ENCODE assay signal across 1 cellular context in the genomic region with DNA sequence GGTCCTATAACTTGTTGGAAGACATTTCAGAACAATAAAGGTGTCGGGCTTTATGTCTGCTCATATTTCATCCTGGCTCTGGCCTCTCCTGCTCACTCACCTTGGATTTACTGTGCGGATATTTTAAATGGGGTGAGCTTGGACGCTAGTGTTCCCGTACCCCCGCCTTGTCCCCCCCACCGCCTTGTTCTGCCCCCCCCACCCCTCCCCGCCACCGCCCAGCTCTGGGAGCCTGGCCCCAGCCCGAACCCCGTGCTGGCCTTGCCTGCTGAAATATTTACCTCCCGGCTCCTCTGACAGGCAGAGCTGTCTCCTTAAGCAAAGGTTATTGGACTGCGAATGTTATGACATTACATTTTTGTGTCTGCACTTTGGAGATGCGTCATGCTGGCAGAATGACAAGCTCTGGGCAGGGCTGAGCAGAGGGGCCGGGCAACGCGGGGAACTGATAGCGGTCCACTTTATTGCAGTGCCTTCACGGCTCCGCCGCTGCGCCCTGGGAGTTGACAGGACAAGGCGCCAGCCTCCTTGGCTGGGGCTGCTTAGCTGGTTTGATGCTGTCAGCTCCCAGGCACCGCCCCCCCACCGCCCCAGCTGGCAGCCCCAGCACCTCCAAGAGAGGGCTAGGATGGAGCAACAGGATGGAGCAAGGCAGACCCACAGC.
A peak's percentile ranks its signal among the peaks of the same experiment; 100 is the strongest.
TF ChIP-seq lines count a peak whose summit lies in the region.

No MANE protein-coding gene starts in this region.

TF ChIP-seq in HEK293, 187 proteins besides CTCF, POLR2A, EP300 and RAD21 (continued from another document):
- TF ChIP-seq, protein P1, sequence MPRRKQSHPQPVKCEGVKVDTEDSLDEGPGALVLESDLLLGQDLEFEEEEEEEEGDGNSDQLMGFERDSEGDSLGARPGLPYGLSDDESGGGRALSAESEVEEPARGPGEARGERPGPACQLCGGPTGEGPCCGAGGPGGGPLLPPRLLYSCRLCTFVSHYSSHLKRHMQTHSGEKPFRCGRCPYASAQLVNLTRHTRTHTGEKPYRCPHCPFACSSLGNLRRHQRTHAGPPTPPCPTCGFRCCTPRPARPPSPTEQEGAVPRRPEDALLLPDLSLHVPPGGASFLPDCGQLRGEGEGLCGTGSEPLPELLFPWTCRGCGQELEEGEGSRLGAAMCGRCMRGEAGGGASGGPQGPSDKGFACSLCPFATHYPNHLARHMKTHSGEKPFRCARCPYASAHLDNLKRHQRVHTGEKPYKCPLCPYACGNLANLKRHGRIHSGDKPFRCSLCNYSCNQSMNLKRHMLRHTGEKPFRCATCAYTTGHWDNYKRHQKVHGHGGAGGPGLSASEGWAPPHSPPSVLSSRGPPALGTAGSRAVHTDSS (tag by site-specific recombination; IDR thresholded peaks at IDR 0.05), result no peak
- TF ChIP-seq ZNF19 (tag by site-specific recombination; IDR thresholded peaks at IDR 0.05; ENCODE audit: low read depth) (no peak), ZNF654 (tag by site-specific recombination; IDR thresholded peaks at IDR 0.05; ENCODE audit: low read depth) (no peak), GLIS1 (tag by site-specific recombination; IDR thresholded peaks at IDR 0.05) (peak; percentile 87), ZNF146 (tag by site-specific recombination; IDR thresholded peaks at IDR 0.05) (no peak), SETDB1 (IDR thresholded peaks at IDR 0.05; ENCODE audit: insufficient read length, low read length) (no peak), ZNF133 (tag by site-specific recombination; IDR thresholded peaks at IDR 0.05) (no peak), ZBTB48 (tag by site-specific recombination; IDR thresholded peaks at IDR 0.05) (no peak), ZIC2 (tag by site-specific recombination; IDR thresholded peaks at IDR 0.05) (peak; percentile 79), ZNF623 (tag by site-specific recombination; IDR thresholded peaks at IDR 0.05) (no peak), KLF1 (tag by site-specific recombination; IDR thresholded peaks at IDR 0.05) (peak; percentile 89), ZNF555 (tag by site-specific recombination; conservative IDR thresholded peaks at IDR 0.05) (no peak), ZNF239 (tag by site-specific recombination; IDR thresholded peaks at IDR 0.05) (no peak), SCRT1 (tag by site-specific recombination; IDR thresholded peaks at IDR 0.05; ENCODE audit: borderline replicate concordance) (no peak), ZSCAN23 (tag by site-specific recombination; IDR thresholded peaks at IDR 0.05) (no peak), ZNF621 (tag by site-specific recombination; IDR thresholded peaks at IDR 0.05) (no peak), OVOL3 (tag by site-specific recombination; IDR thresholded peaks at IDR 0.05) (no peak), ZNF785 (tag by site-specific recombination; IDR thresholded peaks at IDR 0.05) (no peak), ZNF350 (tag by site-specific recombination; IDR thresholded peaks at IDR 0.05) (no peak), ZNF202 (tag by site-specific recombination; IDR thresholded peaks at IDR 0.05; ENCODE audit: borderline replicate concordance) (no peak), ZNF16 (tag by site-specific recombination; IDR thresholded peaks at IDR 0.05; ENCODE audit: low read depth) (no peak), ZNF707 (tag by site-specific recombination; IDR thresholded peaks at IDR 0.05) (no peak), ZNF10 (tag by site-specific recombination; IDR thresholded peaks at IDR 0.05) (no peak), ZNF561 (tag by site-specific recombination; IDR thresholded peaks at IDR 0.05; ENCODE audit: borderline replicate concordance) (peak; percentile 51; the same call in 1 of the 2 replicates), ZNF791 (tag by site-specific recombination; IDR thresholded peaks at IDR 0.05) (no peak), ZNF585B (tag by site-specific recombination; IDR thresholded peaks at IDR 0.05) (no peak), ZBTB7A (tag by site-specific recombination; IDR thresholded peaks at IDR 0.05; ENCODE audit: low read depth) (no peak)
- TF ChIP-seq, protein P2, sequence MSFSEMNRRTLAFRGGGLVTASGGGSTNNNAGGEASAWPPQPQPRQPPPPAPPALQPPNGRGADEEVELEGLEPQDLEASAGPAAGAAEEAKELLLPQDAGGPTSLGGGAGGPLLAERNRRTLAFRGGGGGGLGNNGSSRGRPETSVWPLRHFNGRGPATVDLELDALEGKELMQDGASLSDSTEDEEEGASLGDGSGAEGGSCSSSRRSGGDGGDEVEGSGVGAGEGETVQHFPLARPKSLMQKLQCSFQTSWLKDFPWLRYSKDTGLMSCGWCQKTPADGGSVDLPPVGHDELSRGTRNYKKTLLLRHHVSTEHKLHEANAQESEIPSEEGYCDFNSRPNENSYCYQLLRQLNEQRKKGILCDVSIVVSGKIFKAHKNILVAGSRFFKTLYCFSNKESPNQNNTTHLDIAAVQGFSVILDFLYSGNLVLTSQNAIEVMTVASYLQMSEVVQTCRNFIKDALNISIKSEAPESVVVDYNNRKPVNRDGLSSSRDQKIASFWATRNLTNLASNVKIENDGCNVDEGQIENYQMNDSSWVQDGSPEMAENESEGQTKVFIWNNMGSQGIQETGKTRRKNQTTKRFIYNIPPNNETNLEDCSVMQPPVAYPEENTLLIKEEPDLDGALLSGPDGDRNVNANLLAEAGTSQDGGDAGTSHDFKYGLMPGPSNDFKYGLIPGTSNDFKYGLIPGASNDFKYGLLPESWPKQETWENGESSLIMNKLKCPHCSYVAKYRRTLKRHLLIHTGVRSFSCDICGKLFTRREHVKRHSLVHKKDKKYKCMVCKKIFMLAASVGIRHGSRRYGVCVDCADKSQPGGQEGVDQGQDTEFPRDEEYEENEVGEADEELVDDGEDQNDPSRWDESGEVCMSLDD (tag by site-specific recombination; IDR thresholded peaks at IDR 0.05), result no peak
- TF ChIP-seq, protein P3, sequence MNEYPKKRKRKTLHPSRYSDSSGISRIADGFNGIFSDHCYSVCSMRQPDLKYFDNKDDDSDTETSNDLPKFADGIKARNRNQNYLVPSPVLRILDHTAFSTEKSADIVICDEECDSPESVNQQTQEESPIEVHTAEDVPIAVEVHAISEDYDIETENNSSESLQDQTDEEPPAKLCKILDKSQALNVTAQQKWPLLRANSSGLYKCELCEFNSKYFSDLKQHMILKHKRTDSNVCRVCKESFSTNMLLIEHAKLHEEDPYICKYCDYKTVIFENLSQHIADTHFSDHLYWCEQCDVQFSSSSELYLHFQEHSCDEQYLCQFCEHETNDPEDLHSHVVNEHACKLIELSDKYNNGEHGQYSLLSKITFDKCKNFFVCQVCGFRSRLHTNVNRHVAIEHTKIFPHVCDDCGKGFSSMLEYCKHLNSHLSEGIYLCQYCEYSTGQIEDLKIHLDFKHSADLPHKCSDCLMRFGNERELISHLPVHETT (tag by site-specific recombination; IDR thresholded peaks at IDR 0.05), result no peak
- TF ChIP-seq, protein P4, sequence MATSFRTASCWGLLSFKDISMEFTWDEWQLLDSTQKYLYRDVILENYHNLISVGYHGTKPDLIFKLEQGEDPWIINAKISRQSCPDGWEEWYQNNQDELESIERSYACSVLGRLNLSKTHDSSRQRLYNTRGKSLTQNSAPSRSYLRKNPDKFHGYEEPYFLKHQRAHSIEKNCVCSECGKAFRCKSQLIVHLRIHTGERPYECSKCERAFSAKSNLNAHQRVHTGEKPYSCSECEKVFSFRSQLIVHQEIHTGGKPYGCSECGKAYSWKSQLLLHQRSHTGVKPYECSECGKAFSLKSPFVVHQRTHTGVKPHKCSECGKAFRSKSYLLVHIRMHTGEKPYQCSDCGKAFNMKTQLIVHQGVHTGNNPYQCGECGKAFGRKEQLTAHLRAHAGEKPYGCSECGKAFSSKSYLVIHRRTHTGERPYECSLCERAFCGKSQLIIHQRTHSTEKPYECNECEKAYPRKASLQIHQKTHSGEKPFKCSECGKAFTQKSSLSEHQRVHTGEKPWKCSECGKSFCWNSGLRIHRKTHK (tag by site-specific recombination; IDR thresholded peaks at IDR 0.05), result no peak
- TF ChIP-seq, protein P5, sequence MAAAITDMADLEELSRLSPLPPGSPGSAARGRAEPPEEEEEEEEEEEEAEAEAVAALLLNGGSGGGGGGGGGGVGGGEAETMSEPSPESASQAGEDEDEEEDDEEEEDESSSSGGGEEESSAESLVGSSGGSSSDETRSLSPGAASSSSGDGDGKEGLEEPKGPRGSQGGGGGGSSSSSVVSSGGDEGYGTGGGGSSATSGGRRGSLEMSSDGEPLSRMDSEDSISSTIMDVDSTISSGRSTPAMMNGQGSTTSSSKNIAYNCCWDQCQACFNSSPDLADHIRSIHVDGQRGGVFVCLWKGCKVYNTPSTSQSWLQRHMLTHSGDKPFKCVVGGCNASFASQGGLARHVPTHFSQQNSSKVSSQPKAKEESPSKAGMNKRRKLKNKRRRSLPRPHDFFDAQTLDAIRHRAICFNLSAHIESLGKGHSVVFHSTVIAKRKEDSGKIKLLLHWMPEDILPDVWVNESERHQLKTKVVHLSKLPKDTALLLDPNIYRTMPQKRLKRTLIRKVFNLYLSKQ (tag by site-specific recombination; IDR thresholded peaks at IDR 0.05; ENCODE audit: borderline replicate concordance), result no peak
- TF ChIP-seq, protein P6, sequence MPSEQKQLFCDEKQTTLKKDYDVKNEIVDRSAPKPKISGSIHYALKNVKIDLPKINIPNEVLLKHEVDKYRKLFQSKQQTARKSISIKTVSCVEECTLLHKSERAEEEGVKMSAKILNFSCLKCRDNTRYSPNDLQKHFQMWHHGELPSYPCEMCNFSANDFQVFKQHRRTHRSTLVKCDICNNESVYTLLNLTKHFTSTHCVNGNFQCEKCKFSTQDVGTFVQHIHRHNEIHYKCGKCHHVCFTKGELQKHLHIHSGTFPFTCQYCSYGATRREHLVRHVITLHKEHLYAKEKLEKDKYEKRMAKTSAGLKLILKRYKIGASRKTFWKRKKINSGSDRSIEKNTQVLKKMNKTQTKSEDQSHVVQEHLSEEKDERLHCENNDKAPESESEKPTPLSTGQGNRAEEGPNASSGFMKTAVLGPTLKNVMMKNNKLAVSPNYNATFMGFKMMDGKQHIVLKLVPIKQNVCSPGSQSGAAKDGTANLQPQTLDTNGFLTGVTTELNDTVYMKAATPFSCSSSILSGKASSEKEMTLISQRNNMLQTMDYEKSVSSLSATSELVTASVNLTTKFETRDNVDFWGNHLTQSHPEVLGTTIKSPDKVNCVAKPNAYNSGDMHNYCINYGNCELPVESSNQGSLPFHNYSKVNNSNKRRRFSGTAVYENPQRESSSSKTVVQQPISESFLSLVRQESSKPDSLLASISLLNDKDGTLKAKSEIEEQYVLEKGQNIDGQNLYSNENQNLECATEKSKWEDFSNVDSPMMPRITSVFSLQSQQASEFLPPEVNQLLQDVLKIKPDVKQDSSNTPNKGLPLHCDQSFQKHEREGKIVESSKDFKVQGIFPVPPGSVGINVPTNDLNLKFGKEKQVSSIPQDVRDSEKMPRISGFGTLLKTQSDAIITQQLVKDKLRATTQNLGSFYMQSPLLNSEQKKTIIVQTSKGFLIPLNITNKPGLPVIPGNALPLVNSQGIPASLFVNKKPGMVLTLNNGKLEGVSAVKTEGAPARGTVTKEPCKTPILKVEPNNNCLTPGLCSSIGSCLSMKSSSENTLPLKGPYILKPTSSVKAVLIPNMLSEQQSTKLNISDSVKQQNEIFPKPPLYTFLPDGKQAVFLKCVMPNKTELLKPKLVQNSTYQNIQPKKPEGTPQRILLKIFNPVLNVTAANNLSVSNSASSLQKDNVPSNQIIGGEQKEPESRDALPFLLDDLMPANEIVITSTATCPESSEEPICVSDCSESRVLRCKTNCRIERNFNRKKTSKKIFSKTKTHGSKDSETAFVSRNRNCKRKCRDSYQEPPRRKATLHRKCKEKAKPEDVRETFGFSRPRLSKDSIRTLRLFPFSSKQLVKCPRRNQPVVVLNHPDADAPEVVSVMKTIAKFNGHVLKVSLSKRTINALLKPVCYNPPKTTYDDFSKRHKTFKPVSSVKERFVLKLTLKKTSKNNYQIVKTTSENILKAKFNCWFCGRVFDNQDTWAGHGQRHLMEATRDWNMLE (tag by site-specific recombination; conservative IDR thresholded peaks at IDR 0.05; ENCODE audit: low read depth), result no peak
- TF ChIP-seq, protein P7, sequence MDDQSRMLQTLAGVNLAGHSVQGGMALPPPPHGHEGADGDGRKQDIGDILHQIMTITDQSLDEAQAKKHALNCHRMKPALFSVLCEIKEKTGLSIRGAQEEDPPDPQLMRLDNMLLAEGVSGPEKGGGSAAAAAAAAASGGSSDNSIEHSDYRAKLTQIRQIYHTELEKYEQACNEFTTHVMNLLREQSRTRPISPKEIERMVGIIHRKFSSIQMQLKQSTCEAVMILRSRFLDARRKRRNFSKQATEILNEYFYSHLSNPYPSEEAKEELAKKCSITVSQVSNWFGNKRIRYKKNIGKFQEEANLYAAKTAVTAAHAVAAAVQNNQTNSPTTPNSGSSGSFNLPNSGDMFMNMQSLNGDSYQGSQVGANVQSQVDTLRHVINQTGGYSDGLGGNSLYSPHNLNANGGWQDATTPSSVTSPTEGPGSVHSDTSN (CRISPR knock-in tag; IDR thresholded peaks at IDR 0.05), result no peak
